Comparison of ENCODE assay signal across 8 cellular contexts in genomic region chr3:32340039-32340438, GRCh38. TPM values are rescaled to one million over a fixed set of nuclear protein-coding genes. Genes with fewer than 3 reads are reported as not detected.
DNase-seq lines count a peak whose midpoint lies in the region; ATAC-seq, FAIRE-seq and TF ChIP-seq lines count a peak whose summit lies in the region.

No MANE protein-coding gene starts in this region.

- no peak overlapping the region for H4K91ac ChIP-seq in H1 (replicated peaks; ENCODE audit: insufficient read length, low read length)

- no peak overlapping the region for H3K14ac ChIP-seq in H1 (ENCODE audit: insufficient read length)

- H3K27me3 ChIP-seq in H1 (replicated peaks in 1 of 4; ENCODE audit: control insufficient read depth in 3 of 4, extremely low read depth in 1 of 4, insufficient read depth in 3 of 4, low read length in 3 of 4) (no peaks in the 10 kb centered on the region), mesendoderm (ENCODE audit: insufficient read depth, low read length, poor library complexity) (no peaks in the 10 kb centered on the region)

- POLR2A ChIA-PET in H1 (lab: Charles Lee; ENCODE audit: partially characterized antibody), result no interaction called here

- TF ChIP-seq RAD21 in H1 (IDR thresholded peaks at IDR 0.05 in 1 of 2, conservative IDR thresholded peaks at IDR 0.05 in 1 of 2; ENCODE audit: low read depth in 2 of 2, low read length in 2 of 2), result peak; percentile 90 to 91

- H3K9me3 ChIP-seq in H1 (ENCODE audit: insufficient read depth in 2 of 2, low read depth in 1 of 2, low read length in 1 of 2), result no peaks in the 10 kb centered on the region

- H4K5ac ChIP-seq in H1 (ENCODE audit: insufficient read length, low read depth, low read length), result no peak overlapping the region
- no peak overlapping the region for H4K5ac ChIP-seq in mesendoderm (ENCODE audit: low read length)

- H3K79me1 ChIP-seq in H1 (ENCODE audit: low read depth, low read length), result no peaks in the 10 kb centered on the region; the same call in 1 of the 2 replicates
- no peaks in the 10 kb centered on the region for H3K79me1 ChIP-seq in mesendoderm (ENCODE audit: low read length)

- H3K23ac ChIP-seq in H1 (ENCODE audit: insufficient read length) (no peak overlapping the region), mesendoderm (ENCODE audit: low read length) (no peak overlapping the region)

- H4K8ac ChIP-seq in H1 (ENCODE audit: extremely low read depth, insufficient read depth, low read length) (no peak overlapping the region), mesendoderm (ENCODE audit: low read depth, low read length) (no peak overlapping the region)

- H3K36me3 ChIP-seq in H1 (ENCODE audit: control insufficient read depth in 2 of 4, insufficient read depth in 4 of 4, low read length in 3 of 4) (no peaks in the 10 kb centered on the region), mesendoderm (ENCODE audit: control insufficient read depth, insufficient read depth, low read length) (no peaks in the 10 kb centered on the region)

- ATAC-seq in GM21381 (IDR thresholded peaks at IDR 0.05; ENCODE audit: unreplicated experiment) (no peak), GM19463 (IDR thresholded peaks at IDR 0.05; ENCODE audit: unreplicated experiment) (no peak)

- no peaks in the 10 kb centered on the region for H3K79me2 ChIP-seq in H1 (ENCODE audit: control insufficient read depth in 1 of 2, insufficient read depth in 2 of 2, low read length in 2 of 2)
- no peaks in the 10 kb centered on the region for H3K79me2 ChIP-seq in mesendoderm (ENCODE audit: control insufficient read depth, insufficient read depth, low read length)

- H2AK5ac ChIP-seq in H1 (ENCODE audit: low read depth, low read length) (no peak overlapping the region), mesendoderm (ENCODE audit: low read length) (no peak overlapping the region)

- H3K4me3 ChIP-seq in H1 (ENCODE audit: extremely low read depth in 1 of 4, insufficient read depth in 2 of 4, low read depth in 3 of 4, low read length in 4 of 4) (no peak overlapping the region), mesendoderm (ENCODE audit: low read length) (no peak overlapping the region)

- H3K4ac ChIP-seq in H1 (replicated peaks; ENCODE audit: insufficient read length, low read depth, low read length), result no peak overlapping the region
- no peak overlapping the region for H3K4ac ChIP-seq in mesendoderm (ENCODE audit: low read depth, low read length)

- no peak overlapping the region for H2BK15ac ChIP-seq in H1 (ENCODE audit: low read length)
- no peak overlapping the region for H2BK15ac ChIP-seq in mesendoderm (replicated peaks; ENCODE audit: low read depth)

- TF ChIP-seq CTCF in H1 (IDR thresholded peaks at IDR 0.05; ENCODE audit: control extremely low read depth in 1 of 3, insufficient read depth in 1 of 3, low read depth in 1 of 3, low read length in 3 of 3), result peak; percentile 32 to 77 (median 68)

- CTCF ChIA-PET in H1 (lab: Charles Lee; ENCODE audit: partially characterized antibody), result interaction anchor here (0.8 to 12.8 kb wide), 8 partner anchors 11 to 186 kb away, joined by 3 to 207 read pairs (median 4); no protein-coding TSS in a partner anchor

- FAIRE-seq in H1 (lab: Jason Lieb, UNC), result peak; percentile 58

- no peak overlapping the region for H2BK120ac ChIP-seq in H1 (replicated peaks; ENCODE audit: low read depth, low read length)
- no peak overlapping the region for H2BK120ac ChIP-seq in mesendoderm (ENCODE audit: low read depth, low read length)

- H2BK12ac ChIP-seq in H1 (ENCODE audit: low read depth, low read length), result no peak overlapping the region

- peak; percentile 25 to 50 for DNase-seq in activated CD4-positive, alpha-beta T cell treated with anti-CD3 and anti-CD28 coated beads for 4 hours
- no peak for DNase-seq in activated CD4-positive, alpha-beta T cell treated with anti-CD3 and anti-CD28 coated beads for 1 hour
- DNase-seq in HT1080 (ENCODE audit: low read depth) (peak; percentile 49), RPMI8226 (peak; percentile 20), H1 (ENCODE audit: low read depth in 1 of 2, low spot score in 2 of 2) (no peak), mesendoderm (peak; percentile 80)

- no peaks in the 10 kb centered on the region for H4K20me1 ChIP-seq in H1 (replicated peaks in 1 of 2; ENCODE audit: control insufficient read depth in 1 of 2, insufficient read depth in 2 of 2, low read length in 2 of 2)

- no peak overlapping the region for H3K56ac ChIP-seq in H1 (replicated peaks; ENCODE audit: insufficient read length, low read depth, low read length)
- H3K56ac ChIP-seq in mesendoderm (ENCODE audit: low read length), result no peak overlapping the region

- H2AFZ ChIP-seq in H1 (ENCODE audit: low read length), result no peak overlapping the region

- H3K27ac ChIP-seq in H1 (ENCODE audit: low read depth, low read length) (no peak overlapping the region), mesendoderm (ENCODE audit: low read depth, low read length) (no peak overlapping the region)

- H3K4me2 ChIP-seq in H1 (ENCODE audit: insufficient read depth in 1 of 2, low read depth in 2 of 2, low read length in 2 of 2), result no peak overlapping the region
- H3K4me2 ChIP-seq in mesendoderm (ENCODE audit: low read length), result no peak overlapping the region

- TF ChIP-seq POLR2A in H1 (IDR thresholded peaks at IDR 0.05; ENCODE audit: control extremely low read depth in 1 of 2, low read depth in 2 of 2, low read length in 2 of 2), result no peak

- WGBS in H1 (ENCODE audit: extremely low coverage in 1 of 2, insufficient coverage in 1 of 2, insufficient read length in 1 of 2, insufficient replicate concordance in 2 of 2, low coverage in 1 of 2, low lambda C conversion rate in 2 of 2, missing lambda C conversion rate in 1 of 2), 2 experiments, result 62% methylated on average over 6 of the region's 6 CpGs; no CpG with 5 or more reads in 1 of the 2 experiments
- no CpG with 5 or more reads among the region's 6 CpGs for WGBS in mesendoderm (ENCODE audit: extremely low coverage, insufficient coverage, low lambda C conversion rate)

- H3K9ac ChIP-seq in H1 (replicated peaks in 1 of 4; ENCODE audit: extremely low read depth in 1 of 4, low read depth in 3 of 4, low read length in 3 of 4) (no peak overlapping the region), mesendoderm (ENCODE audit: low read length) (no peak overlapping the region)

- H3K18ac ChIP-seq in H1 (ENCODE audit: extremely low read depth, low read length), result no peak overlapping the region
- no peak overlapping the region for H3K18ac ChIP-seq in mesendoderm (ENCODE audit: low read length)

- H2BK20ac ChIP-seq in H1 (ENCODE audit: low read length), result no peak overlapping the region

- no peak for TF ChIP-seq EP300 in H1 (IDR thresholded peaks at IDR 0.05; ENCODE audit: borderline replicate concordance in 1 of 2, low read depth in 2 of 2, low read length in 2 of 2)

- H3K4me1 ChIP-seq in H1 (replicated peaks in 1 of 4; ENCODE audit: control insufficient read depth in 3 of 4, insufficient read depth in 4 of 4, low read length in 3 of 4) (no peaks in the 10 kb centered on the region; a peak in 1 of 7 replicates), mesendoderm (ENCODE audit: control insufficient read depth, low read depth, low read length) (peaks cover 2% of the 10 kb centered on the region)

- H3K23me2 ChIP-seq in H1 (ENCODE audit: low read depth, low read length), result no peaks in the 10 kb centered on the region

- H2BK5ac ChIP-seq in H1 (ENCODE audit: low read depth, low read length), result no peak overlapping the region
- H2BK5ac ChIP-seq in mesendoderm (ENCODE audit: low read length), result no peak overlapping the region

TF ChIP-seq in H1, 55 proteins besides CTCF, POLR2A, EP300 and RAD21:
- TF ChIP-seq YY1 (IDR thresholded peaks at IDR 0.05; ENCODE audit: low read depth, low read length), result peak; percentile 71; the same call in 1 of the 2 replicates
- no peak for TF ChIP-seq CHD2 (IDR thresholded peaks at IDR 0.05; ENCODE audit: low read length)

RNA-seq across cellular contexts. Expression of gene CMTM7, which starts 51.6 kb away (rescaled TPM):
- total RNA-seq in HT1080 (2014; rRNA removed; shearing (Covaris generic)), result 39.2 and 57.9 TPM in 2 replicates
- polyA plus RNA-seq in HT1080 (2015; cell fraction: cytosol; rRNA removed), result 146 and 165 TPM in 2 replicates
- polyA plus RNA-seq in HT1080 (2015; cell fraction: nucleus; rRNA removed), result 79.1 and 84.8 TPM in 2 replicates
- total RNA-seq in H1 (2021; fragmentation: NEBNext Ultra II Directional; extraction: Animal tissue kit (Norgen Biotek cat#: 25700)), result 30.6 and 33.3 TPM in 2 replicates
- 65.8 and 74.0 TPM in 2 replicates for polyA plus RNA-seq in H1 (2011; rRNA removed)
- polyA plus RNA-seq in H1 (2011; cell fraction: cytosol; rRNA removed), result 37.3 TPM
- polyA plus RNA-seq in H1 (2011; cell fraction: nucleus; rRNA removed), result 48.0 TPM
- 30.6 to 37.6 TPM (median 31.3 TPM) in 4 replicates for polyA plus RNA-seq in H1 (2012, experiment 1 of 2)
- polyA plus RNA-seq in H1 (2012, experiment 2 of 2), result 33.4 TPM
- polyA plus RNA-seq in H1 (2013, experiment 1 of 2), result 35.5 TPM
- polyA plus RNA-seq in H1 (2013, experiment 2 of 2), result 39.5 TPM
- 20.8 and 24.3 TPM in 2 replicates for polyA minus RNA-seq in H1 (2011; rRNA and poly(A)+ RNA removed)
- polyA minus RNA-seq in H1 (2011; cell fraction: cytosol; rRNA and poly(A)+ RNA removed), result 16.1 TPM
- 24.2 TPM for polyA minus RNA-seq in H1 (2011; cell fraction: nucleus; rRNA and poly(A)+ RNA removed)
- polyA plus RNA-seq in mesendoderm (2013, experiment 1 of 2), result 62.8 TPM
- polyA plus RNA-seq in mesendoderm (2013, experiment 2 of 2), result 61.0 TPM

Comparison
In these comparisons a context has a peak if more than half of its experiments do, and no peak if none do; other contexts are left out.
1. DNase-seq: peak in activated CD4-positive, alpha-beta T cell treated with anti-CD3 and anti-CD28 coated beads for 4 hours (2 of 2), HT1080 (single experiment), RPMI8226 (single experiment) and mesendoderm (single experiment); none in activated CD4-positive, alpha-beta T cell treated with anti-CD3 and anti-CD28 coated beads for 1 hour (single experiment) and H1 (0 of 2).